Comparison of ENCODE assay signal across 11 cellular contexts in genomic region chr1:59427155-59427554, GRCh38.
A peak's percentile ranks its signal among the peaks of the same experiment; 100 is the strongest.
DNase-seq lines count a peak whose midpoint lies in the region; ATAC-seq and TF ChIP-seq lines count a peak whose summit lies in the region.
"Had no signal": no experiment of that assay in that cellular context is flagged by ENCODE, and none has a peak within 500 bp of the region (broad histone marks: within the 10 kb centered on the region; RNA-seq: fewer than 3 reads in every experiment).

No MANE protein-coding gene starts in this region.

- no peak for TF ChIP-seq CTCF in left ventricle myocardium inferior (IDR thresholded peaks at IDR 0.05; ENCODE audit: borderline replicate concordance)
- TF ChIP-seq CTCF in heart left ventricle (IDR thresholded peaks at IDR 0.05) = no peak

- WGBS in heart left ventricle, 4 donors = 62 to 77% (median 71%) methylated on average over 7 of the region's 7 CpGs

- no peak for DNase-seq in Right ventricle myocardium inferior (ENCODE audit: missing footprints)
- DNase-seq in left ventricle myocardium inferior = no peak
- DNase-seq in SHP77 (lab: John Stamatoyannopoulos, UW) = peak; percentile 12 to 51
- peak in 2 of 5 donors; percentile 31 to 40 for DNase-seq in heart left ventricle
- DNase-seq in dedifferentiated amniotic fluid mesenchymal stem cell (ENCODE audit: extremely low spot score) = no peak
- DNase-seq in NCI-H2029 treated with DMSO at 0.1 percent for 48 hours (lab: John Stamatoyannopoulos, UW) = no peak
- no peak for DNase-seq in OCI-M1 (lab: John Stamatoyannopoulos, UW)
- DNase-seq: activated CD8-positive, alpha-beta T cell treated with anti-CD3 and anti-CD28 coated beads, Interleukin-2, amount 10 ng/mL, durations not matched to agents 7 days and 5 days; NCI-H1092 had no signal

- TF ChIP-seq POLR2A in heart left ventricle (IDR thresholded peaks at IDR 0.05) = no peak

- no peaks in the 10 kb centered on the region for H3K36me3 ChIP-seq in left ventricle myocardium inferior
- no peaks in the 10 kb centered on the region for H3K36me3 ChIP-seq in heart left ventricle
- H3K36me3 ChIP-seq: ascending aorta had no signal

- H3K9me3 ChIP-seq in left ventricle myocardium inferior (replicated peaks) (no peaks in the 10 kb centered on the region), heart left ventricle (no peaks in the 10 kb centered on the region)
- H3K9me3 ChIP-seq: ascending aorta had no signal

- H3K27me3 ChIP-seq in left ventricle myocardium inferior (ENCODE audit: low read depth) = no peaks in the 10 kb centered on the region
- H3K27me3 ChIP-seq in heart left ventricle = no peaks in the 10 kb centered on the region
- H3K27me3 ChIP-seq: ascending aorta had no signal

- no peak overlapping the region for H3K27ac ChIP-seq in left ventricle myocardium inferior (replicated peaks)
- peak overlapping the region in 1 of 12 donors; percentile 45 for H3K27ac ChIP-seq in heart left ventricle
- H3K27ac ChIP-seq: ascending aorta had no signal

- H3K4me1 ChIP-seq in left ventricle myocardium inferior (peaks cover 26% of the 10 kb centered on the region), heart left ventricle (peaks cover 0 to 20% (median 10%) of the 10 kb centered on the region in 12 donors)

- H3K4me3 ChIP-seq in left ventricle myocardium inferior = no peak overlapping the region
- no peak overlapping the region for H3K4me3 ChIP-seq in heart left ventricle
- H3K4me3 ChIP-seq: ascending aorta had no signal

- intact Hi-C loops in Right ventricle myocardium inferior (cut with DNase I) = loop anchor here (5.0 kb wide), 1 partner anchor 35 kb away; no protein-coding TSS in a partner anchor
- intact Hi-C loops in left ventricle myocardium inferior (cut with micrococcal nuclease) = no loop called here
- intact Hi-C loops in heart left ventricle (cut with DNase I) = no loop called here

- ATAC-seq in Right ventricle myocardium inferior (peak; percentile 21), heart left ventricle (peak in 3 of 4 donors; percentile 27 to 80 (median 52)), GM21381 (IDR thresholded peaks at IDR 0.05; ENCODE audit: unreplicated experiment) (no peak)
- ATAC-seq: activated CD8-positive, alpha-beta T cell treated with anti-CD3 and anti-CD28 coated beads, Interleukin-2, amount 10 ng/mL, durations not matched to agents 7 days and 5 days had no signal

Comparison
In these comparisons a context has a peak if more than half of its experiments do, and no peak if none do; other contexts are left out.
1. DNase-seq: peak in SHP77 (2 of 2); none in Right ventricle myocardium inferior (single experiment), left ventricle myocardium inferior (single experiment), dedifferentiated amniotic fluid mesenchymal stem cell (single experiment), NCI-H2029 treated with DMSO at 0.1 percent for 48 hours (single experiment) and OCI-M1 (single experiment).